Comparison of ENCODE assay signal across 26 cellular contexts in genomic region chr20:53186630-53187029, GRCh38.
DNase-seq lines count a peak whose midpoint lies in the region; ATAC-seq and TF ChIP-seq lines count a peak whose summit lies in the region.
"Had no signal": no experiment of that assay in that cellular context is flagged by ENCODE, and none has a peak within 500 bp of the region (broad histone marks: within the 10 kb centered on the region; RNA-seq: fewer than 3 reads in every experiment).

No MANE protein-coding gene starts in this region.

- CTCF ChIA-PET in WTC11 (lab: Charles Lee), result interaction anchor here (1.0 to 2.2 kb wide), 5 partner anchors 8 to 361 kb away, joined by 3 to 9 read pairs (median 3); no protein-coding TSS in a partner anchor

- H3K36me3 Mint-ChIP-seq in WTC11, result no peaks in the 10 kb centered on the region
- peaks cover 7% of the 10 kb centered on the region for H3K36me3 Mint-ChIP-seq in nephron progenitor cell (ENCODE audit: low read depth)

- TF ChIP-seq CTCF in C4-2B (conservative IDR thresholded peaks at IDR 0.05), result peak; percentile 25
- 0 out of 2 replicates have a peak, but pooled peaks have one; percentile 10 for TF ChIP-seq CTCF in LNCAP (IDR thresholded peaks at IDR 0.05)
- no peak for TF ChIP-seq CTCF in WTC11 (IDR thresholded peaks at IDR 0.05)
- peak; percentile 12 for TF ChIP-seq CTCF in nephron progenitor cell (IDR thresholded peaks at IDR 0.05)

- ATAC-seq in WTC11, result peak; percentile 65
- ATAC-seq in GM19463 (IDR thresholded peaks at IDR 0.05; ENCODE audit: unreplicated experiment), result no peak
- ATAC-seq: left ventricle myocardium superior, right lobe of liver had no signal

- H3K4me1 Mint-ChIP-seq in WTC11 (peaks cover 16% of the 10 kb centered on the region), nephron progenitor cell (peaks cover 42% of the 10 kb centered on the region)

- H3K27ac ChIP-seq in C4-2B, result no peak overlapping the region
- H3K27ac ChIP-seq: coronary artery, right lobe of liver, RWPE1, spleen had no signal

- H3K27ac Mint-ChIP-seq in WTC11 (no peak overlapping the region), nephron progenitor cell (no peak overlapping the region)
- H3K27ac Mint-ChIP-seq: stimulated activated naive CD8-positive, alpha-beta T cell treated with anti-CD3 and anti-CD28 coated beads, Interleukin-15, Interleukin-2, amounts not matched to agents 100 ng/mL and 50 ng/mL, for 24 hours; T-helper 1 cell treated with Interleukin-12 subunit alpha and Interleukin-12 subunit beta and Interleukin-4 antibody, amounts not matched to agents 30 μg/mL and 1 μg/mL, for 36 hours had no signal

- POLR2A ChIA-PET in WTC11 (lab: Charles Lee), result no interaction called here

- DNase-seq in WTC11 (ENCODE audit: low spot score) (no peak), nephron progenitor cell (peak; percentile 11), NCI-H1436 treated with DMSO at 0.1 percent for 48 hours (lab: John Stamatoyannopoulos, UW) (no peak)
- no peak for DNase-seq in activated CD8-positive, alpha-beta memory T cell treated with anti-CD3 and anti-CD28 coated beads, Interleukin-2, amount 50 U/mL, for 48 hours
- DNase-seq: activated naive CD4-positive, alpha-beta T cell; caudate nucleus; effector memory CD4-positive, alpha-beta T cell; erythroblast; IMR-90; left ventricle myocardium superior; NCI-H1092; NCI-H2029; NCI-H226; NCI-H526 treated with DMSO at 0.1 percent for 48 hours; right lobe of liver; spleen; stimulated activated CD4-positive, alpha-beta T cell treated with anti-CD3 and anti-CD28 coated beads, Interleukin-2, amount 100 ng/mL, for 24 hours; stimulated activated CD8-positive, alpha-beta memory T cell treated with anti-CD3 and anti-CD28 coated beads, Interleukin-4, amount 100 ng/mL, for 48 hours; testis had no signal

- no peak overlapping the region for H3K4me3 Mint-ChIP-seq in WTC11
- no peak overlapping the region for H3K4me3 Mint-ChIP-seq in nephron progenitor cell
- H3K4me3 Mint-ChIP-seq: stimulated activated naive CD8-positive, alpha-beta T cell treated with anti-CD3 and anti-CD28 coated beads, Interleukin-15, Interleukin-2, amounts not matched to agents 100 ng/mL and 50 ng/mL, for 24 hours; T-helper 1 cell treated with Interleukin-12 subunit alpha and Interleukin-12 subunit beta and Interleukin-4 antibody, amounts not matched to agents 30 μg/mL and 1 μg/mL, for 36 hours had no signal

- H3K9me3 Mint-ChIP-seq in WTC11 (no peaks in the 10 kb centered on the region), nephron progenitor cell (no peaks in the 10 kb centered on the region)
- H3K9me3 Mint-ChIP-seq: stimulated activated naive CD8-positive, alpha-beta T cell treated with anti-CD3 and anti-CD28 coated beads, Interleukin-15, Interleukin-2, amounts not matched to agents 100 ng/mL and 50 ng/mL, for 24 hours; T-helper 1 cell treated with Interleukin-12 subunit alpha and Interleukin-12 subunit beta and Interleukin-4 antibody, amounts not matched to agents 30 μg/mL and 1 μg/mL, for 36 hours had no signal

- H3K27me3 Mint-ChIP-seq in WTC11 (ENCODE audit: low read depth) (no peaks in the 10 kb centered on the region), nephron progenitor cell (ENCODE audit: low read depth, poor library complexity) (no peaks in the 10 kb centered on the region)

TF ChIP-seq in WTC11, 78 proteins besides CTCF, POLR2A, EP300 and RAD21:
- TF ChIP-seq ZNF232 (CRISPR knock-in tag; IDR thresholded peaks at IDR 0.05) (no peak), TEAD4 (CRISPR knock-in tag; IDR thresholded peaks at IDR 0.05) (no peak), FOXJ3 (CRISPR knock-in tag; IDR thresholded peaks at IDR 0.05; ENCODE audit: borderline replicate concordance) (no peak), NFYB (CRISPR knock-in tag; conservative IDR thresholded peaks at IDR 0.05; ENCODE audit: low read depth) (no peak), GTF2I (CRISPR knock-in tag; conservative IDR thresholded peaks at IDR 0.05) (no peak), ZNF396 (CRISPR knock-in tag; IDR thresholded peaks at IDR 0.05; ENCODE audit: borderline replicate concordance) (no peak), KAT7 (CRISPR knock-in tag; IDR thresholded peaks at IDR 0.05; ENCODE audit: borderline replicate concordance) (no peak), GRHL2 (CRISPR knock-in tag; IDR thresholded peaks at IDR 0.05; ENCODE audit: insufficient replicate concordance, severe bottlenecking) (no peak), MYBL2 (CRISPR knock-in tag; IDR thresholded peaks at IDR 0.05) (no peak), CREM (CRISPR knock-in tag; IDR thresholded peaks at IDR 0.05) (no peak), ZNF219 (CRISPR knock-in tag; IDR thresholded peaks at IDR 0.05; ENCODE audit: borderline replicate concordance) (no peak)
